Comparison of ENCODE assay signal across 8 cellular contexts in the genomic region with DNA sequence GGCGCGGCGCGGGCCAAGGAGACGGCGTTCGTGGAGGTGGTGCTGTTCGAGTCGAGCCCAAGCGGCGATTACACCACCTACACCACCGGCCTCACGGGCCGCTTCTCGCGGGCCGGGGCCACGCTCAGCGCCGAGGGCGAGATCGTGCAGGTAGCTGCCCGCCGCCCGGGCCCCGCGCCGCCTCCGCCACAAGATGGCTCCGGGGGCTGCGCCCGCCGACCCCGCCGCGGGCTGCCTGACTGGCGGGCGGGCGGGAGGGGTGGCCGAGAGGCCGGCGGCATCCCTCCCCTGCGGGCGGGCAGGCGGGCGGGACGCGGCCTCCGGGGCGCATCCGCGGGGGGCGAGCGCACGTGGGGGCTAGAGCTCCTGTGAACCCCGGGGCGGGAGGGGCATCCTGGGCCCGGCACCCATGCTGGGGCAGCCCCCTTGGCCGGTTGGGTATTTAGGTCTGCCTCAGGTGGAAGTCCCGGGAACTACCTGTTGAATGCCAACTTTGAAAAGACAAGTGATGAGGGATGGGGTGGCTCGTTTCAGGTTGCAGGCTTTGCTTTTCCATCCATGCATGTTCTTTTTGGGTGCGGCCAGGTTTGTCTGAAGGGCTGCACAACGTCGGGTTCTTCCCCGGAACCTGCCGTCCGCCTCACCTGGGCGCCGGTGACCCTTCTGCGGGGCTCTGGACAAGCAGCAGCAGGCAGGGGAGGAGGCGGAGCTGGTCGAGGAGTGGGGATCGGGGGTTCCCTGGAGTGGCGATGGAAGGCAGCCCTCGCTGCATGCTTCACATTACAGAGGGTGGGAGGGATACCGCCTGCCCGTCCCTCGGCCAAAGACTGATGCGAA. TPM values are rescaled to one million over a fixed set of nuclear protein-coding genes. Genes with fewer than 3 reads are reported as not detected.
A peak's percentile ranks its signal among the peaks of the same experiment; 100 is the strongest.
DNase-seq lines count a peak whose midpoint lies in the region; ATAC-seq and TF ChIP-seq lines count a peak whose summit lies in the region.

No MANE protein-coding gene starts in this region.

- H3K18ac ChIP-seq in trophoblast cell (ENCODE audit: low read length): peak overlapping the region; percentile 98

- peaks cover 6% of the 10 kb centered on the region for H3K79me1 ChIP-seq in trophoblast cell (ENCODE audit: low read length)

- DNase-seq in NCI-H345 (lab: John Stamatoyannopoulos, UW) (peak; percentile 33), NCI-H345 treated with DMSO at 0.1 percent for 48 hours (lab: John Stamatoyannopoulos, UW; ENCODE audit: unreplicated experiment) (no peak), glomerular visceral epithelial cell (ENCODE audit: extremely low spot score) (peak; percentile 27), trophoblast cell (peak; percentile 26 to 63), SKM-1 (lab: John Stamatoyannopoulos, UW; ENCODE audit: unreplicated experiment) (no peak)
- DNase-seq in activated effector memory CD4-positive, alpha-beta T cell treated with Interleukin-2 at 50 U/mL for 16 hours: peak; percentile 11

- no peaks in the 10 kb centered on the region; the same call in 1 of the 2 replicates for H3K27me3 ChIP-seq in OCI-LY3 (ENCODE audit: low read depth, low read length)
- no peaks in the 10 kb centered on the region for H3K27me3 ChIP-seq in trophoblast cell (ENCODE audit: insufficient read depth, low read length)

- no CpG with 5 or more reads among the region's 79 CpGs for WGBS in trophoblast cell (ENCODE audit: extremely low coverage, insufficient coverage, insufficient read length)

- H3K79me2 ChIP-seq in OCI-LY3 (ENCODE audit: low read length) (peaks cover 51% of the 10 kb centered on the region), trophoblast cell (ENCODE audit: control insufficient read depth, insufficient read depth, low read length, poor library complexity) (peaks cover 9% of the 10 kb centered on the region)

- H2BK120ac ChIP-seq in trophoblast cell (ENCODE audit: insufficient read depth, low read length, poor library complexity): peak overlapping the region; percentile 89

- H2BK12ac ChIP-seq in trophoblast cell (ENCODE audit: low read length): no peak overlapping the region

- H3K36me3 ChIP-seq in OCI-LY3 (replicated peaks; ENCODE audit: low read depth, low read length): peaks cover 5% of the 10 kb centered on the region
- H3K36me3 ChIP-seq in trophoblast cell (ENCODE audit: control insufficient read depth in 1 of 2, insufficient read depth in 2 of 2, low read length in 2 of 2): no peaks in the 10 kb centered on the region

- H3K9ac ChIP-seq in OCI-LY3 (ENCODE audit: low read length): peak overlapping the region; percentile 57
- peak overlapping the region; percentile 85 for H3K9ac ChIP-seq in trophoblast cell (ENCODE audit: low read length)

- peaks cover 16% of the 10 kb centered on the region for H3K4me1 ChIP-seq in OCI-LY3 (ENCODE audit: low read length)
- peaks cover 4 to 10% of the 10 kb centered on the region in 2 experiments for H3K4me1 ChIP-seq in trophoblast cell (ENCODE audit: control insufficient read depth in 1 of 2, insufficient read depth in 2 of 2, low read length in 2 of 2)

- H2AK5ac ChIP-seq in trophoblast cell (ENCODE audit: low read length): no peak overlapping the region

- H3K23ac ChIP-seq in trophoblast cell (ENCODE audit: low read length): no peak overlapping the region

- peak overlapping the region; percentile 97 for H3K14ac ChIP-seq in trophoblast cell (ENCODE audit: low read length)

- peak overlapping the region; percentile 82 for H4K12ac ChIP-seq in trophoblast cell (ENCODE audit: low read depth, low read length)

- no peak overlapping the region for H3K27ac ChIP-seq in OCI-LY3 (ENCODE audit: low read length)
- peak overlapping the region; percentile 57 for H3K27ac ChIP-seq in trophoblast cell (ENCODE audit: low read depth, low read length)

- H2AFZ ChIP-seq in OCI-LY3 (ENCODE audit: low read depth, low read length) (no peak overlapping the region), trophoblast cell (ENCODE audit: insufficient read depth, low read length, poor library complexity) (peak overlapping the region; percentile 79)

- peak overlapping the region; percentile 96 for H4K91ac ChIP-seq in trophoblast cell (ENCODE audit: low read depth, low read length)

- H2BK5ac ChIP-seq in trophoblast cell (ENCODE audit: low read depth, low read length, poor library complexity): peak overlapping the region; percentile 86

- no peak for TF ChIP-seq CTCF in OCI-LY3 (IDR thresholded peaks at IDR 0.05; ENCODE audit: low read depth, low read length)

- peak overlapping the region; percentile 91 for H3K4me2 ChIP-seq in OCI-LY3 (ENCODE audit: low read length)
- H3K4me2 ChIP-seq in trophoblast cell (ENCODE audit: low read length): peak overlapping the region; percentile 91

- peak overlapping the region; percentile 91 for H4K8ac ChIP-seq in trophoblast cell (ENCODE audit: low read depth, low read length)

- no peak for ATAC-seq in HG03025 (IDR thresholded peaks at IDR 0.05; ENCODE audit: low FRiP score, unreplicated experiment)

- peaks cover 31% of the 10 kb centered on the region for H4K20me1 ChIP-seq in OCI-LY3 (ENCODE audit: insufficient read depth, low read length)

- H3K9me3 ChIP-seq in OCI-LY3 (ENCODE audit: insufficient read depth, low read length) (no peaks in the 10 kb centered on the region), trophoblast cell (ENCODE audit: insufficient read depth, low read depth, low read length) (peaks cover 2% of the 10 kb centered on the region)

- peak overlapping the region; percentile 81 for H3K4me3 ChIP-seq in OCI-LY3 (ENCODE audit: low read length)
- H3K4me3 ChIP-seq in trophoblast cell (ENCODE audit: low read depth, low read length): peak overlapping the region; percentile 93

- peak overlapping the region; percentile 86 for H3K4ac ChIP-seq in trophoblast cell (ENCODE audit: low read depth, low read length)

RNA-seq across cellular contexts. Expression of gene ZNRF3, which starts 0.8 kb away (rescaled TPM):
- polyA plus RNA-seq in trophoblast cell (2013): 13.0 and 13.6 TPM in 2 replicates

Comparison
In these comparisons a context has a peak if more than half of its experiments do, and no peak if none do; other contexts are left out.
1. DNase-seq: peak in NCI-H345 (single experiment), activated effector memory CD4-positive, alpha-beta T cell treated with Interleukin-2 at 50 U/mL for 16 hours (single experiment), glomerular visceral epithelial cell (single experiment) and trophoblast cell (2 of 2); none in NCI-H345 treated with DMSO at 0.1 percent for 48 hours (single experiment) and SKM-1 (single experiment).